In genomic region chr2:74584088-74584645, GRCh38 we compare ENCODE assay signal across 9 cellular contexts. TPM values are rescaled to one million over a fixed set of nuclear protein-coding genes. Genes with fewer than 3 reads are reported as not detected.
DNase-seq lines count a peak whose midpoint lies in the region; ATAC-seq and TF ChIP-seq lines count a peak whose summit lies in the region.
"Had no signal": no experiment of that assay in that cellular context is flagged by ENCODE, and none has a peak within 500 bp of the region (broad histone marks: within the 10 kb centered on the region; RNA-seq: fewer than 3 reads in every experiment).

No MANE protein-coding gene starts in this region.

- no peaks in the 10 kb centered on the region for H3K4me1 ChIP-seq in testis

- no peak overlapping the region for H3K4me3 ChIP-seq in testis

- H3K9me3 Mint-ChIP-seq in activated CD4-positive, alpha-beta T cell treated with anti-CD3 and anti-CD28 coated beads, Interleukin-2, amount 10 ng/mL, durations not matched to agents 7 days and 5 days, result no peaks in the 10 kb centered on the region
- H3K9me3 Mint-ChIP-seq in T-helper 1 cell treated with Interleukin-12 subunit alpha and Interleukin-12 subunit beta and Interleukin-4 antibody, amounts not matched to agents 30 μg/mL and 1 μg/mL, for 36 hours, result no peaks in the 10 kb centered on the region
- H3K9me3 Mint-ChIP-seq in osteocyte (ENCODE audit: unreplicated experiment) (no peaks in the 10 kb centered on the region), CD14-positive monocyte (no peaks in the 10 kb centered on the region)

- no peak for TF ChIP-seq POLR2A in testis (IDR thresholded peaks at IDR 0.05)

- ATAC-seq in GM21723 (IDR thresholded peaks at IDR 0.05; ENCODE audit: unreplicated experiment), result peak; percentile 65

- DNase-seq in activated CD4-positive, alpha-beta T cell treated with anti-CD3 and anti-CD28 coated beads, Interleukin-2, amount 10 ng/mL, durations not matched to agents 7 days and 5 days, result no peak
- no peak for DNase-seq in activated CD4-positive, alpha-beta T cell treated with anti-CD3 and anti-CD28 coated beads for 1 hour
- DNase-seq in osteocyte (ENCODE audit: extremely low spot score, unreplicated experiment), result no peak
- DNase-seq in pons (ENCODE audit: low spot score), result no peak
- DNase-seq in CD14-positive monocyte (ENCODE audit: low spot score), result no peak
- DNase-seq in testis, result no peak
- DNase-seq: NCI-H524 had no signal

- no peaks in the 10 kb centered on the region for H3K36me3 ChIP-seq in testis (ENCODE audit: low read depth, missing control alignments)

- H3K27me3 Mint-ChIP-seq in activated CD4-positive, alpha-beta T cell treated with anti-CD3 and anti-CD28 coated beads, Interleukin-2, amount 10 ng/mL, durations not matched to agents 7 days and 5 days, result peaks cover 4% of the 10 kb centered on the region
- no peaks in the 10 kb centered on the region for H3K27me3 Mint-ChIP-seq in T-helper 1 cell treated with Interleukin-12 subunit alpha and Interleukin-12 subunit beta and Interleukin-4 antibody, amounts not matched to agents 30 μg/mL and 1 μg/mL, for 36 hours (ENCODE audit: low read depth)
- H3K27me3 Mint-ChIP-seq in osteocyte (ENCODE audit: unreplicated experiment), result peaks cover 5% of the 10 kb centered on the region
- peaks cover 0 to 1% (median 0%) of the 10 kb centered on the region in 3 donors for H3K27me3 Mint-ChIP-seq in CD14-positive monocyte (ENCODE audit: low read depth in 3 of 3)

- H3K27ac Mint-ChIP-seq in activated CD4-positive, alpha-beta T cell treated with anti-CD3 and anti-CD28 coated beads, Interleukin-2, amount 10 ng/mL, durations not matched to agents 7 days and 5 days, result peak overlapping the region; percentile 77
- H3K27ac Mint-ChIP-seq in T-helper 1 cell treated with Interleukin-12 subunit alpha and Interleukin-12 subunit beta and Interleukin-4 antibody, amounts not matched to agents 30 μg/mL and 1 μg/mL, for 36 hours, result peak overlapping the region; percentile 79
- H3K27ac Mint-ChIP-seq in osteocyte (ENCODE audit: unreplicated experiment) (peak overlapping the region; percentile 95), CD14-positive monocyte (peak overlapping the region in 3 of 7 donors; percentile 2 to 77 (median 24))

- 68 to 72% methylated on average over 2 of the region's 2 CpGs for WGBS in testis, 2 donors

- TF ChIP-seq CTCF in osteocyte (IDR thresholded peaks at IDR 0.05) (no peak), CD14-positive monocyte (IDR thresholded peaks at IDR 0.05) (no peak), testis (IDR thresholded peaks at IDR 0.05) (no peak)

- CTCF ChIA-PET in activated CD4-positive, alpha-beta T cell treated with anti-CD3 and anti-CD28 coated beads, Interleukin-2, amount 10 ng/mL, durations not matched to agents 7 days and 5 days (lab: Charles Lee), result interaction anchor here (1.0 to 8.3 kb wide), 15 partner anchors 9 to 757 kb away, joined by 3 to 56 read pairs (median 4); partner anchors contain the start of genes AUP1, DQX1, HTRA2 and MRPL53

- no peak overlapping the region for H3K27ac ChIP-seq in testis

- no peaks in the 10 kb centered on the region for H3K36me3 Mint-ChIP-seq in activated CD4-positive, alpha-beta T cell treated with anti-CD3 and anti-CD28 coated beads, Interleukin-2, amount 10 ng/mL, durations not matched to agents 7 days and 5 days (ENCODE audit: low read depth)
- no peaks in the 10 kb centered on the region for H3K36me3 Mint-ChIP-seq in T-helper 1 cell treated with Interleukin-12 subunit alpha and Interleukin-12 subunit beta and Interleukin-4 antibody, amounts not matched to agents 30 μg/mL and 1 μg/mL, for 36 hours (ENCODE audit: low read depth)
- H3K36me3 Mint-ChIP-seq in osteocyte (ENCODE audit: unreplicated experiment), result no peaks in the 10 kb centered on the region
- no peaks in the 10 kb centered on the region for H3K36me3 Mint-ChIP-seq in CD14-positive monocyte

- intact Hi-C loops in CD14-positive monocyte (cut with micrococcal nuclease), result loop anchor here (2.0 to 10.0 kb wide), 2 partner anchors 49 to 101 kb away; partner anchors contain the start of genes CCDC142 (in 1 of the 2) and TTC31 (in 1 of the 2)
- intact Hi-C loops in testis (cut with DNase I; ENCODE audit: low total_unique reads), result loop anchor here (10.0 kb wide), 1 partner anchor 99 kb away; the partner anchor contains the start of genes CCDC142 and TTC31

- H3K9me3 ChIP-seq in testis, result no peaks in the 10 kb centered on the region

- POLR2A ChIA-PET in activated CD4-positive, alpha-beta T cell treated with anti-CD3 and anti-CD28 coated beads, Interleukin-2, amount 10 ng/mL, durations not matched to agents 7 days and 5 days (lab: Charles Lee), result no interaction called here

- H3K27me3 ChIP-seq in testis, result no peaks in the 10 kb centered on the region

- H3K4me3 Mint-ChIP-seq in activated CD4-positive, alpha-beta T cell treated with anti-CD3 and anti-CD28 coated beads, Interleukin-2, amount 10 ng/mL, durations not matched to agents 7 days and 5 days, result no peak overlapping the region
- peak overlapping the region; percentile 52 for H3K4me3 Mint-ChIP-seq in T-helper 1 cell treated with Interleukin-12 subunit alpha and Interleukin-12 subunit beta and Interleukin-4 antibody, amounts not matched to agents 30 μg/mL and 1 μg/mL, for 36 hours
- H3K4me3 Mint-ChIP-seq in osteocyte (ENCODE audit: unreplicated experiment) (no peak overlapping the region), CD14-positive monocyte (peak overlapping the region in 1 of 2 donors; percentile 42)

- H3K4me1 Mint-ChIP-seq in activated CD4-positive, alpha-beta T cell treated with anti-CD3 and anti-CD28 coated beads, Interleukin-2, amount 10 ng/mL, durations not matched to agents 7 days and 5 days, result peaks cover 30% of the 10 kb centered on the region
- H3K4me1 Mint-ChIP-seq in T-helper 1 cell treated with Interleukin-12 subunit alpha and Interleukin-12 subunit beta and Interleukin-4 antibody, amounts not matched to agents 30 μg/mL and 1 μg/mL, for 36 hours (ENCODE audit: low read depth), result peaks cover 31% of the 10 kb centered on the region
- H3K4me1 Mint-ChIP-seq in osteocyte (ENCODE audit: unreplicated experiment) (peaks cover 23% of the 10 kb centered on the region), CD14-positive monocyte (peaks cover 37% of the 10 kb centered on the region)

RNA-seq across cellular contexts. Expression of gene DOK1, which starts 29.6 kb away (rescaled TPM):
- total RNA-seq in activated CD4-positive, alpha-beta T cell treated with anti-CD3 and anti-CD28 coated beads, Interleukin-2, amount 10 ng/mL, durations not matched to agents 7 days and 5 days, result 10 to 100 TPM; 28.0 to 34.4 TPM
- total RNA-seq in osteocyte (15.8 and 17.7 TPM in 2 replicates), testis (10 to 100 TPM; 11.2 to 19.3 TPM)
- polyA plus RNA-seq in CD14-positive monocyte (10 to 100 TPM; 49.3 to 53.6 TPM), testis (ENCODE audit: insufficient read depth, low read depth, low replicate concordance) (9.3 TPM)

RNA-seq across cellular contexts. Expression of gene LOXL3, which starts 30.4 kb away (rescaled TPM):
- total RNA-seq in activated CD4-positive, alpha-beta T cell treated with anti-CD3 and anti-CD28 coated beads, Interleukin-2, amount 10 ng/mL, durations not matched to agents 7 days and 5 days, result under 1 TPM; 0.12 to 0.15 TPM
- total RNA-seq in osteocyte (58.1 and 62.1 TPM in 2 replicates), testis (10 to 100 TPM; 13.1 to 15.2 TPM)
- polyA plus RNA-seq in CD14-positive monocyte (10 to 100 TPM; 18.2 to 18.5 TPM), testis (ENCODE audit: insufficient read depth, low read depth, low replicate concordance) (10.5 TPM)

RNA-seq across cellular contexts. Expression of gene HTRA2, which starts 54.4 kb away (rescaled TPM):
- total RNA-seq in activated CD4-positive, alpha-beta T cell treated with anti-CD3 and anti-CD28 coated beads, Interleukin-2, amount 10 ng/mL, durations not matched to agents 7 days and 5 days, result 10 to 100 TPM; 41.6 to 45.8 TPM
- total RNA-seq in osteocyte (32.0 and 32.3 TPM in 2 replicates), testis (10 to 100 TPM; 36.5 to 46.8 TPM)
- polyA plus RNA-seq in CD14-positive monocyte (10 to 100 TPM; 11.3 to 15.0 TPM), testis (ENCODE audit: insufficient read depth, low read depth, low replicate concordance) (45.8 TPM)

RNA-seq across cellular contexts. Expression of gene AUP1, which starts 54.7 kb away (rescaled TPM):
- 100 to 1,000 TPM; 116 to 136 TPM for total RNA-seq in activated CD4-positive, alpha-beta T cell treated with anti-CD3 and anti-CD28 coated beads, Interleukin-2, amount 10 ng/mL, durations not matched to agents 7 days and 5 days
- total RNA-seq in osteocyte (96.3 and 97.1 TPM in 2 replicates), testis (100 to 1,000 TPM; 141 to 169 TPM)
- polyA plus RNA-seq in CD14-positive monocyte (100 to 1,000 TPM; 130 to 149 TPM), testis (ENCODE audit: insufficient read depth, low read depth, low replicate concordance) (107 TPM)

RNA-seq across cellular contexts. Expression of gene DQX1, which starts 58.1 kb away (rescaled TPM):
- total RNA-seq in activated CD4-positive, alpha-beta T cell treated with anti-CD3 and anti-CD28 coated beads, Interleukin-2, amount 10 ng/mL, durations not matched to agents 7 days and 5 days, result under 1 TPM; 0.25 to 0.52 TPM
- total RNA-seq in osteocyte (0.26 and 0.32 TPM in 2 replicates), testis (under 1 TPM in 1 of 2 donors, not detected in 1; 0.43 TPM)
- polyA plus RNA-seq in CD14-positive monocyte (not detected), testis (ENCODE audit: insufficient read depth, low read depth, low replicate concordance) (0.86 TPM)

Comparison
In these comparisons a context has a peak if more than half of its experiments do, and no peak if none do; other contexts are left out.
1. RNA of gene LOXL3, which starts 30.4 kb away (total RNA-seq): 58.1 to 62.1 TPM in osteocyte and 13.1 to 15.2 TPM in testis; 0.12 to 0.15 TPM in activated CD4-positive, alpha-beta T cell treated with anti-CD3 and anti-CD28 coated beads, Interleukin-2, amount 10 ng/mL, durations not matched to agents 7 days and 5 days; every median in the first group is over 10 times any median in the second.